ENCODE assay signal across 30 cellular contexts in genomic region chr7:102834466-102834865, GRCh38.
A peak's percentile ranks its signal among the peaks of the same experiment; 100 is the strongest.
DNase-seq lines count a peak whose midpoint lies in the region; ATAC-seq, FAIRE-seq and TF ChIP-seq lines count a peak whose summit lies in the region.
"Had no signal": no experiment of that assay in that cellular context is flagged by ENCODE, and none has a peak within 500 bp of the region (broad histone marks: within the 10 kb centered on the region; RNA-seq: fewer than 3 reads in every experiment).

No MANE protein-coding gene starts in this region.

- H3K4me1 ChIP-seq in keratinocyte (ENCODE audit: control insufficient read depth, extremely low read depth, insufficient read depth, low read length) (peaks cover 25% of the 10 kb centered on the region), Karpas-422 (ENCODE audit: low read length) (no peaks in the 10 kb centered on the region)
- H3K4me1 ChIP-seq: BLaER1, Peyer's patch, right atrium auricular region had no signal

- H2AFZ ChIP-seq in keratinocyte (ENCODE audit: control insufficient read depth, low read length): no peak overlapping the region
- no peak overlapping the region for H2AFZ ChIP-seq in Karpas-422 (ENCODE audit: low read length)

- no peak overlapping the region for H3K27ac Mint-ChIP-seq in activated T-helper 17 cell treated with anti-CD3 and anti-CD28 coated beads, Interleukin-2, amount 50 U/mL, for 72 hours
- H3K27ac Mint-ChIP-seq: stimulated activated naive CD8-positive, alpha-beta T cell treated with anti-CD3 and anti-CD28 coated beads, Interleukin-15, amount 100 ng/mL, for 72 hours; T-cell had no signal

- H3K4me2 ChIP-seq in keratinocyte (ENCODE audit: control insufficient read depth, extremely low read depth, insufficient read depth, low read depth, low read length) (peak overlapping the region; percentile 9), Karpas-422 (ENCODE audit: low read depth, low read length, poor library complexity, severe bottlenecking) (no peak overlapping the region)
- H3K4me2 ChIP-seq: BLaER1 had no signal

- H3K36me3 ChIP-seq in keratinocyte (ENCODE audit: control insufficient read depth in 2 of 2, extremely low read depth in 1 of 2, insufficient read depth in 2 of 2, low read length in 2 of 2) (peaks cover 0 to 3% of the 10 kb centered on the region in 2 experiments), Karpas-422 (ENCODE audit: insufficient read depth, low read length) (no peaks in the 10 kb centered on the region)
- H3K36me3 ChIP-seq: BLaER1, Peyer's patch, SJCRH30, thoracic aorta, uterus had no signal

- no peaks in the 10 kb centered on the region for H4K20me1 ChIP-seq in keratinocyte (ENCODE audit: control insufficient read depth, extremely low read depth, insufficient read depth, low read length)
- H4K20me1 ChIP-seq in Karpas-422 (ENCODE audit: insufficient read depth, low read depth, low read length): no peaks in the 10 kb centered on the region
- H4K20me1 ChIP-seq: BLaER1 had no signal

- H3K9ac ChIP-seq in keratinocyte (ENCODE audit: control insufficient read depth, extremely low read depth, insufficient read depth, low read length) (no peak overlapping the region), Karpas-422 (ENCODE audit: low read length) (no peak overlapping the region)
- H3K9ac ChIP-seq: BLaER1 had no signal

- FAIRE-seq in keratinocyte (lab: Jason Lieb, UNC): no peak
- FAIRE-seq: kidney had no signal

- H3K27me3 Mint-ChIP-seq in activated T-helper 17 cell treated with anti-CD3 and anti-CD28 coated beads, Interleukin-2, amount 50 U/mL, for 72 hours: no peaks in the 10 kb centered on the region
- H3K27me3 Mint-ChIP-seq: activated T-cell treated with anti-CD3 and anti-CD28 coated beads, Interleukin-2, amount 50 U/mL, for 24 hours; stimulated activated naive CD8-positive, alpha-beta T cell treated with anti-CD3 and anti-CD28 coated beads, Interleukin-15, amount 100 ng/mL, for 72 hours; T-cell had no signal

- H3K27me3 ChIP-seq in keratinocyte (ENCODE audit: control insufficient read depth, extremely low read depth, insufficient read depth, low read length) (no peaks in the 10 kb centered on the region), Karpas-422 (ENCODE audit: low read length) (no peaks in the 10 kb centered on the region)
- H3K27me3 ChIP-seq: BLaER1, heart left ventricle, Peyer's patch, right atrium auricular region, SJCRH30, spleen, uterus had no signal

- H3K9me3 Mint-ChIP-seq in activated T-helper 17 cell treated with anti-CD3 and anti-CD28 coated beads, Interleukin-2, amount 50 U/mL, for 72 hours: no peaks in the 10 kb centered on the region
- H3K9me3 Mint-ChIP-seq: activated CD4-positive, alpha-beta T cell treated with anti-CD3 and anti-CD28 coated beads, Interleukin-2, amount 10 ng/mL, durations not matched to agents 24 days and 14 days; activated T-cell treated with anti-CD3 and anti-CD28 coated beads, Interleukin-2, amount 50 U/mL, for 24 hours; stimulated activated naive CD8-positive, alpha-beta T cell treated with anti-CD3 and anti-CD28 coated beads, Interleukin-15, amount 100 ng/mL, for 72 hours; T-cell had no signal

- DNase-seq in Daoy (ENCODE audit: low read depth) (peak; percentile 18), LHCN-M2 (ENCODE audit: low read depth) (peak; percentile 55), keratinocyte (ENCODE audit: low read depth, low spot score) (no peak), activated T-cell treated with anti-CD3 and anti-CD28 coated beads for 4 hours (no peak), Karpas-422 (no peak), glomerular visceral epithelial cell (ENCODE audit: extremely low spot score) (no peak)
- DNase-seq: activated gamma-delta T cell; activated T-cell treated with anti-CD3 and anti-CD28 coated beads, Interleukin-2, amount 50 U/mL, for 24 hours; caudate nucleus; cortex of kidney; DMS153; effector memory CD4-positive, alpha-beta T cell; heart left ventricle; KG1; kidney; NCI-H1417; NCI-H2029 treated with DMSO at 0.1 percent for 48 hours; NCI-H526; Peyer's patch; spleen; T-cell; uterus had no signal

- dilution Hi-C loops in keratinocyte (cut with MboI; ENCODE audit: extremely low pct_ligation_motif_present, low sequenced_read_pairs): no loop called here

- H3K9me3 ChIP-seq in keratinocyte (ENCODE audit: control insufficient read depth, low read depth, low read length) (no peaks in the 10 kb centered on the region), Karpas-422 (ENCODE audit: low read length) (no peaks in the 10 kb centered on the region)
- H3K9me3 ChIP-seq: BLaER1, heart left ventricle, Peyer's patch, right atrium auricular region, SJCRH30, spleen, thoracic aorta, uterus had no signal

- H3K9me2 ChIP-seq in Karpas-422 (replicated peaks; ENCODE audit: insufficient read depth, low read length): no peaks in the 10 kb centered on the region

- ATAC-seq in activated T-helper 17 cell treated with anti-CD3 and anti-CD28 coated beads, Interleukin-2, amount 50 U/mL, for 72 hours (replicated peaks): peak; percentile 11
- ATAC-seq in HG03439 (IDR thresholded peaks at IDR 0.05; ENCODE audit: unreplicated experiment): no peak
- ATAC-seq: T-cell had no signal

- H3K36me3 Mint-ChIP-seq in activated T-helper 17 cell treated with anti-CD3 and anti-CD28 coated beads, Interleukin-2, amount 50 U/mL, for 72 hours (ENCODE audit: low read depth): peaks cover 21% of the 10 kb centered on the region

- no peak overlapping the region for H3K4me3 Mint-ChIP-seq in activated T-helper 17 cell treated with anti-CD3 and anti-CD28 coated beads, Interleukin-2, amount 50 U/mL, for 72 hours
- H3K4me3 Mint-ChIP-seq: activated CD4-positive, alpha-beta T cell treated with anti-CD3 and anti-CD28 coated beads, Interleukin-2, amount 10 ng/mL, durations not matched to agents 24 days and 14 days; activated T-cell treated with anti-CD3 and anti-CD28 coated beads, Interleukin-2, amount 50 U/mL, for 24 hours; stimulated activated naive CD8-positive, alpha-beta T cell treated with anti-CD3 and anti-CD28 coated beads, Interleukin-15, amount 100 ng/mL, for 72 hours; T-cell had no signal

- H3K27ac ChIP-seq in keratinocyte (ENCODE audit: control insufficient read depth, insufficient read depth, low read length) (peak overlapping the region; percentile 39), Karpas-422 (ENCODE audit: low read length) (no peak overlapping the region)
- H3K27ac ChIP-seq: BLaER1, heart left ventricle, Peyer's patch, right atrium auricular region, spleen, thoracic aorta had no signal

- H3K79me2 ChIP-seq in keratinocyte (ENCODE audit: control insufficient read depth, insufficient read depth, low read length) (no peaks in the 10 kb centered on the region), Karpas-422 (ENCODE audit: low read length) (no peaks in the 10 kb centered on the region)

- no peak for TF ChIP-seq CTCF in keratinocyte (optimal IDR thresholded peaks at IDR 0.05 in 1 of 3, IDR thresholded peaks at IDR 0.05 in 1 of 3, conservative IDR thresholded peaks at IDR 0.05 in 1 of 3; ENCODE audit: extremely low read depth in 1 of 3, insufficient read depth in 2 of 3, low read length in 3 of 3)

- H3K9me1 ChIP-seq in keratinocyte (ENCODE audit: control insufficient read depth, extremely low read depth, insufficient read depth, low read length): no peaks in the 10 kb centered on the region

- H3K4me3 ChIP-seq in keratinocyte (ENCODE audit: control insufficient read depth in 2 of 3, extremely low read depth in 1 of 3, insufficient read depth in 2 of 3, low read depth in 1 of 3, low read length in 3 of 3): no peak overlapping the region
- no peak overlapping the region for H3K4me3 ChIP-seq in Karpas-422 (ENCODE audit: low read length)
- H3K4me3 ChIP-seq: BLaER1, heart left ventricle, Peyer's patch, right atrium auricular region, SJCRH30, spleen, thoracic aorta, uterus had no signal

- H3K4me1 Mint-ChIP-seq in activated T-helper 17 cell treated with anti-CD3 and anti-CD28 coated beads, Interleukin-2, amount 50 U/mL, for 72 hours: peaks cover 5% of the 10 kb centered on the region
- H3K4me1 Mint-ChIP-seq: T-cell had no signal

Comparison
In these comparisons a context has a peak if more than half of its experiments do, and no peak if none do; other contexts are left out.
1. DNase-seq: peak in Daoy (single experiment) and LHCN-M2 (single experiment); none in keratinocyte (single experiment), activated T-cell treated with anti-CD3 and anti-CD28 coated beads for 4 hours (single experiment), Karpas-422 (single experiment) and glomerular visceral epithelial cell (single experiment).